ENCODE assay signal across 8 cellular contexts in genomic region chr2:200963129-200963917, GRCh38. TPM values are rescaled to one million over a fixed set of nuclear protein-coding genes. Genes with fewer than 3 reads are reported as not detected.
DNase-seq lines count a peak whose midpoint lies in the region; ATAC-seq and TF ChIP-seq lines count a peak whose summit lies in the region.

Gene ORC2 (minus strand): TSS chr2:200963660. CDS start chr2:200958123, 5,537 bp downstream.

- H3K36me3 Mint-ChIP-seq in T-helper 17 cell (ENCODE audit: low read depth), result peaks cover 4% of the 10 kb centered on the region

- H3K27ac ChIP-seq in angular gyrus (ENCODE audit: low read depth, low read length) (peak within 1 kb of the TSS; percentile 60), prostate gland (peak within 1 kb of the TSS; percentile 80 to 85), urinary bladder (ENCODE audit: low read depth) (peak within 1 kb of the TSS; percentile 79)

- H3K27me3 Mint-ChIP-seq in T-helper 17 cell, result no peaks in the 10 kb centered on the region

- H3K4me3 Mint-ChIP-seq in T-helper 17 cell, result peak within 1 kb of the TSS; percentile 97

- no peaks in the 10 kb centered on the region for H3K36me3 ChIP-seq in prostate gland
- H3K36me3 ChIP-seq in urinary bladder (ENCODE audit: insufficient read depth), result no peaks in the 10 kb centered on the region

- H3K9me3 ChIP-seq in T-helper 17 cell (ENCODE audit: control insufficient read depth, low read length, poor library complexity, severe bottlenecking) (no peaks in the 10 kb centered on the region), prostate gland (no peaks in the 10 kb centered on the region)

- intact Hi-C loops in left ventricle myocardium superior (cut with micrococcal nuclease) (no loop called here), prostate gland (cut with DNase I) (loop anchor here (2.0 to 10.0 kb wide), 2 partner anchors 107 to 191 kb away; partner anchors contain the start of gene HYCC2)

- ATAC-seq in GM18498 (IDR thresholded peaks at IDR 0.05; ENCODE audit: unreplicated experiment) (peak; percentile 94), HG02938 (IDR thresholded peaks at IDR 0.05; ENCODE audit: unreplicated experiment) (peak; percentile 92), T-helper 17 cell (peak; percentile 95), left ventricle myocardium superior (peak; percentile 99)

- H3K4me1 ChIP-seq in prostate gland (replicated peaks) (no peaks in the 10 kb centered on the region), urinary bladder (ENCODE audit: insufficient read depth) (no peaks in the 10 kb centered on the region)

- no peaks in the 10 kb centered on the region for H3K27me3 ChIP-seq in prostate gland (replicated peaks; ENCODE audit: insufficient read depth)

- DNase-seq in NCI-H1694 treated with DMSO at 0.1 percent for 48 hours (lab: John Stamatoyannopoulos, UW) (peak; percentile 92), T-helper 17 cell (peak; percentile 87 to 90 (median 90)), left ventricle myocardium superior (peak; percentile 97), prostate gland (ENCODE audit: low spot score) (peak; percentile 95)

- peak in 3 of 4 experiments; percentile 21 to 64 (median 61) for TF ChIP-seq CTCF in prostate gland (IDR thresholded peaks at IDR 0.05)

- H3K4me3 ChIP-seq in prostate gland (peak within 1 kb of the TSS; percentile 77 to 89), urinary bladder (ENCODE audit: low read depth, low read length) (peak within 1 kb of the TSS; percentile 82)

- peaks cover 43% of the 10 kb centered on the region for H3K4me1 Mint-ChIP-seq in T-helper 17 cell

- WGBS in prostate gland, result under 1% methylated on average over 54 of the region's 61 CpGs
- under 1% methylated on average over 61 of the region's 61 CpGs for WGBS in urinary bladder

- peak; percentile 32 for TF ChIP-seq POLR2A in prostate gland (IDR thresholded peaks at IDR 0.05)

- H3K27ac Mint-ChIP-seq in T-helper 17 cell, result peak within 1 kb of the TSS; percentile 97

RNA-seq across cellular contexts. Expression of gene ORC2, which starts in this region (rescaled TPM):
- total RNA-seq in T-helper 17 cell, result 10 to 100 TPM; 28.7 to 29.8 TPM
- total RNA-seq in left ventricle myocardium superior, result 26.1 TPM
- total RNA-seq in prostate gland, result 10 to 100 TPM; 21.9 to 32.1 TPM
- 35.2 TPM for total RNA-seq in urinary bladder
- polyA plus RNA-seq in urinary bladder, result 7.6 TPM

Comparison
In these comparisons a context has a peak if more than half of its experiments do, and no peak if none do; other contexts are left out.
1. Peak in every context shown above with its lines: DNase-seq, ATAC-seq, H3K4me3 ChIP-seq and H3K27ac ChIP-seq.